ENCODE assay signal across 1 cellular context in genomic region chr9:82883436-82883835, GRCh38.
TF ChIP-seq lines count a peak whose summit lies in the region.

No MANE protein-coding gene starts in this region.

TF ChIP-seq in H1, 55 proteins besides CTCF, POLR2A, EP300 and RAD21 (continued from another document):
- TF ChIP-seq ATF2 (IDR thresholded peaks at IDR 0.05; ENCODE audit: low read length) (no peak), NANOG (IDR thresholded peaks at IDR 0.05; ENCODE audit: insufficient read depth, low read depth, low read length, poor library complexity, severe bottlenecking) (no peak)
